9 cellular contexts compared by ENCODE assay signal in the genomic region with DNA sequence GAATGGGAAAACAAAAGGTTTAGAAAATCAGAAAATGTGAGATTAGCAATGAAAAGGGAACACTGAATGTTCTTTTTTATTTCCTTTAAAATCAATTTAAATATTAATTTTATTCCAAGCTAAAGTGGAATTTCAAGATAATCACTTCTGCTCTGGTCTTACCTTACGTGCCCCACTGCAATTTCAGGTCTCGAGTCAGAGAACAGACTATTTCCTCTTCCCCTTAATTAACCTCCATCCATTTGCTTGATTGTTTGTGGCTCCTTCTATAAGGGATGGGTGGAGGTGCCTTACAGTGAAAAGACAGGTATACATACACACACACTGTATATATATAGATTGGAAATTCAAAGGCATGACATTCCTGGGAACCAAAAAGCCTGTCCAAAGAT.
DNase-seq lines count a peak whose midpoint lies in the region; ATAC-seq and TF ChIP-seq lines count a peak whose summit lies in the region.
"Had no signal": no experiment of that assay in that cellular context is flagged by ENCODE, and none has a peak within 500 bp of the region (broad histone marks: within the 10 kb centered on the region; RNA-seq: fewer than 3 reads in every experiment).

No MANE protein-coding gene starts in this region.

- H2BK20ac ChIP-seq in IMR-90 (ENCODE audit: low read depth, low read length), result peak overlapping the region; percentile 98

- H4K5ac ChIP-seq in IMR-90 (ENCODE audit: low read depth, low read length), result peak overlapping the region; percentile 92

- peak overlapping the region; percentile 98 for H2BK5ac ChIP-seq in IMR-90 (ENCODE audit: low read depth, low read length, poor library complexity, severe bottlenecking)

- peaks cover 19 to 51% of the 10 kb centered on the region in 2 experiments for H3K79me1 ChIP-seq in IMR-90 (ENCODE audit: low read depth in 1 of 2, low read length in 2 of 2)

- H2AK9ac ChIP-seq in IMR-90 (replicated peaks; ENCODE audit: low read depth, low read length, poor library complexity), result no peak overlapping the region

- peak overlapping the region; percentile 82 for H2BK15ac ChIP-seq in IMR-90 (ENCODE audit: low read depth, low read length)

- H4K91ac ChIP-seq in IMR-90 (ENCODE audit: insufficient read depth, low read depth, low read length), result peak overlapping the region; percentile 99

- peaks cover 46% of the 10 kb centered on the region for H3K4me1 ChIP-seq in IMR-90 (ENCODE audit: control insufficient read depth, insufficient read depth, low read length)

- TF ChIP-seq RAD21 in IMR-90 (IDR thresholded peaks at IDR 0.05; ENCODE audit: low read length), result no peak

- peak overlapping the region; percentile 97 for H3K14ac ChIP-seq in IMR-90 (replicated peaks; ENCODE audit: low read depth, low read length)

- no peaks in the 10 kb centered on the region for H3K9me3 ChIP-seq in IMR-90 (ENCODE audit: control insufficient read depth, insufficient read depth, low read length)
- H3K9me3 ChIP-seq: lower lobe of right lung had no signal

- DNase-seq in GM12865 (ENCODE audit: low read depth) (peak; percentile 56), IMR-90 (no peak), natural killer cell (no peak), Calu3 (no peak)
- no peak for DNase-seq in activated CD8-positive, alpha-beta T cell treated with anti-CD3 and anti-CD28 coated beads for 36 hours
- DNase-seq: lower lobe of right lung, NCI-H2029 treated with DMSO at 0.1 percent for 48 hours had no signal

- peaks cover 7% of the 10 kb centered on the region for H3K36me3 Mint-ChIP-seq in activated CD8-positive, alpha-beta T cell treated with anti-CD3 and anti-CD28 coated beads for 36 hours (ENCODE audit: low read depth)
- H3K36me3 Mint-ChIP-seq in natural killer cell (peaks cover 27% of the 10 kb centered on the region), Calu3 (ENCODE audit: insufficient read depth, unreplicated experiment) (peaks cover 5% of the 10 kb centered on the region)

- H3K9ac ChIP-seq in IMR-90 (ENCODE audit: low read depth, low read length), result peak overlapping the region; percentile 40; the same call in 1 of the 2 replicates

- H3K4me3 ChIP-seq in GM12865 (ENCODE audit: low read depth, low read length) (no peak overlapping the region), IMR-90 (ENCODE audit: insufficient read depth, low read depth, low read length) (no peak overlapping the region)
- H3K4me3 ChIP-seq: lower lobe of right lung had no signal

- H3K9me3 Mint-ChIP-seq in activated CD8-positive, alpha-beta T cell treated with anti-CD3 and anti-CD28 coated beads for 36 hours, result no peaks in the 10 kb centered on the region
- H3K9me3 Mint-ChIP-seq in natural killer cell, result no peaks in the 10 kb centered on the region
- H3K9me3 Mint-ChIP-seq in Calu3 (ENCODE audit: low read depth, unreplicated experiment), result no peaks in the 10 kb centered on the region

- BruUV-seq in IMR-90 (replicated peaks; lab: Mats Ljungman, UMichigan) (TSS peak; percentile 87), Calu3 (replicated peaks; lab: Mats Ljungman, UMichigan) (no TSS peak)

- intact Hi-C loops in IMR-90 (cut with micrococcal nuclease) (no loop called here), natural killer cell (cut with micrococcal nuclease) (loop anchor here (5.0 kb wide), 1 partner anchor 141 kb away; the partner anchor contains the start of gene UGCG), Calu3 (cut with micrococcal nuclease; ENCODE audit: unreplicated experiment) (no loop called here)
- intact Hi-C loops in activated CD8-positive, alpha-beta T cell treated with anti-CD3 and anti-CD28 coated beads for 36 hours (cut with micrococcal nuclease), result loop anchor here (5.0 kb wide), 1 partner anchor 126 kb away; no protein-coding TSS in a partner anchor

- peaks cover 45% of the 10 kb centered on the region for H3K4me1 Mint-ChIP-seq in activated CD8-positive, alpha-beta T cell treated with anti-CD3 and anti-CD28 coated beads for 36 hours (ENCODE audit: low read depth)
- H3K4me1 Mint-ChIP-seq in natural killer cell (peaks cover 56 to 64% of the 10 kb centered on the region in 2 donors), Calu3 (ENCODE audit: low read depth, unreplicated experiment) (peaks cover 30% of the 10 kb centered on the region)

- TF ChIP-seq POLR2A in IMR-90 (IDR thresholded peaks at IDR 0.05; ENCODE audit: low read depth, low read length), result no peak

- peak overlapping the region; percentile 96 for H3K56ac ChIP-seq in IMR-90 (ENCODE audit: extremely low read depth, insufficient read depth, low read length)

- H3K27me3 ChIP-seq in IMR-90 (ENCODE audit: control insufficient read depth, insufficient read depth, low read length), result no peaks in the 10 kb centered on the region

- ATAC-seq in IMR-90 (ENCODE audit: low read depth) (no peak), natural killer cell (peak; percentile 7 to 28 (median 17)), GM19035 (IDR thresholded peaks at IDR 0.05; ENCODE audit: unreplicated experiment) (no peak), GM18519 (IDR thresholded peaks at IDR 0.05; ENCODE audit: low FRiP score, unreplicated experiment) (no peak)
- ATAC-seq in activated CD8-positive, alpha-beta T cell treated with anti-CD3 and anti-CD28 coated beads for 36 hours, result peak; percentile 49

- H3K4ac ChIP-seq in IMR-90 (ENCODE audit: low read depth, low read length), result peak overlapping the region; percentile 100

- peak overlapping the region; percentile 92 for H3K23ac ChIP-seq in IMR-90 (ENCODE audit: low read depth, low read length)

- H2AFZ ChIP-seq in IMR-90 (replicated peaks; ENCODE audit: low read length, poor library complexity), result no peak overlapping the region

- H3K4me2 ChIP-seq in IMR-90 (ENCODE audit: low read depth, low read length), result no peak overlapping the region

- peak overlapping the region; percentile 93 for H2AK5ac ChIP-seq in IMR-90 (ENCODE audit: low read depth, low read length)

- CTCF ChIA-PET in IMR-90 (lab: Yijun Ruan, JAX), result no interaction called here
- CTCF ChIA-PET in activated CD8-positive, alpha-beta T cell treated with anti-CD3 and anti-CD28 coated beads for 36 hours (lab: Charles Lee), result no interaction called here
- CTCF ChIA-PET in Calu3 (lab: Charles Lee), result no interaction called here

- no CpG with 5 or more reads among the region's 2 CpGs for WGBS in IMR-90 (ENCODE audit: extremely low coverage in 2 of 2, insufficient read length in 1 of 2), 2 experiments

- no peaks in the 10 kb centered on the region for H4K20me1 ChIP-seq in IMR-90 (ENCODE audit: insufficient read depth, low read length)

- POLR2A ChIA-PET in IMR-90 (lab: Charles Lee; ENCODE audit: unreplicated experiment), result no interaction called here
- POLR2A ChIA-PET in activated CD8-positive, alpha-beta T cell treated with anti-CD3 and anti-CD28 coated beads for 36 hours (lab: Charles Lee), result interaction anchor here (0.7 to 1.6 kb wide), 2 partner anchors 46 to 144 kb away, joined by 3 to 5 read pairs; no protein-coding TSS in a partner anchor

- dilution Hi-C loops in IMR-90 (cut with HindIII; ENCODE audit: low sequenced_read_pairs, unreplicated experiment), result no loop called here

- peak overlapping the region; percentile 82 for H3K27ac Mint-ChIP-seq in activated CD8-positive, alpha-beta T cell treated with anti-CD3 and anti-CD28 coated beads for 36 hours
- peak overlapping the region; percentile 39 to 59 for H3K27ac Mint-ChIP-seq in natural killer cell
- H3K27ac Mint-ChIP-seq in Calu3 (ENCODE audit: unreplicated experiment), result no peak overlapping the region

- in situ Hi-C loops in IMR-90 (cut with MboI; ENCODE audit: low sequenced_read_pairs), result no loop called here

- peaks cover 21% of the 10 kb centered on the region for H3K27me3 Mint-ChIP-seq in activated CD8-positive, alpha-beta T cell treated with anti-CD3 and anti-CD28 coated beads for 36 hours
- H3K27me3 Mint-ChIP-seq in natural killer cell (ENCODE audit: low read depth in 2 of 2) (no peaks in the 10 kb centered on the region), Calu3 (ENCODE audit: unreplicated experiment) (no peaks in the 10 kb centered on the region)

- peak overlapping the region; percentile 72 to 94 for H4K8ac ChIP-seq in IMR-90 (ENCODE audit: low read depth in 2 of 2, low read length in 2 of 2)

- H3K36me3 ChIP-seq in IMR-90 (ENCODE audit: control insufficient read depth, insufficient read depth, low read length), result no peaks in the 10 kb centered on the region

- H3K4me3 Mint-ChIP-seq in activated CD8-positive, alpha-beta T cell treated with anti-CD3 and anti-CD28 coated beads for 36 hours, result no peak overlapping the region
- H3K4me3 Mint-ChIP-seq in natural killer cell (peak overlapping the region; percentile 59), Calu3 (ENCODE audit: low read depth, unreplicated experiment) (no peak overlapping the region)

- H3K9me1 ChIP-seq in IMR-90 (ENCODE audit: insufficient read depth, low read length), result peaks cover 38% of the 10 kb centered on the region

- peak overlapping the region; percentile 95 for H3K18ac ChIP-seq in IMR-90 (ENCODE audit: low read depth, low read length)

- peak overlapping the region; percentile 99 for H2BK120ac ChIP-seq in IMR-90 (ENCODE audit: low read depth, low read length)

- peak overlapping the region; percentile 90 for H3K27ac ChIP-seq in IMR-90 (ENCODE audit: insufficient read depth, low read length)
- H3K27ac ChIP-seq: lower lobe of right lung had no signal

- TF ChIP-seq CTCF in GM12865 (IDR thresholded peaks at IDR 0.05; ENCODE audit: insufficient read depth, low read depth, low read length, missing control alignments), result no peak
- TF ChIP-seq CTCF in IMR-90 (conservative IDR thresholded peaks at IDR 0.05; ENCODE audit: low read depth, low read length), result no peak
- no peak for TF ChIP-seq CTCF in activated CD8-positive, alpha-beta T cell treated with anti-CD3 and anti-CD28 coated beads for 36 hours (IDR thresholded peaks at IDR 0.05)
- no peak for TF ChIP-seq CTCF in natural killer cell (IDR thresholded peaks at IDR 0.05)
- TF ChIP-seq CTCF in Calu3 (IDR thresholded peaks at IDR 0.05; ENCODE audit: unreplicated experiment), result no peak

TF ChIP-seq in IMR-90, 13 proteins besides CTCF, POLR2A, EP300 and RAD21:
- TF ChIP-seq RCOR1 (IDR thresholded peaks at IDR 0.05; ENCODE audit: insufficient replicate concordance, low read length) (no peak), BHLHE40 (IDR thresholded peaks at IDR 0.05; ENCODE audit: low read depth, low read length) (no peak)

Comparison
In these comparisons a context has a peak if more than half of its experiments do, and no peak if none do; other contexts are left out.
1. ATAC-seq: peak in activated CD8-positive, alpha-beta T cell treated with anti-CD3 and anti-CD28 coated beads for 36 hours (single experiment) and natural killer cell (3 of 3); none in IMR-90 (single experiment), GM19035 (single experiment) and GM18519 (single experiment).
2. intact Hi-C loops: an anchor here in activated CD8-positive, alpha-beta T cell treated with anti-CD3 and anti-CD28 coated beads for 36 hours (5.0 kb wide) and natural killer cell (5.0 kb wide); none called in IMR-90 and Calu3.